ENCODE assay signal across 8 cellular contexts in the genomic region with DNA sequence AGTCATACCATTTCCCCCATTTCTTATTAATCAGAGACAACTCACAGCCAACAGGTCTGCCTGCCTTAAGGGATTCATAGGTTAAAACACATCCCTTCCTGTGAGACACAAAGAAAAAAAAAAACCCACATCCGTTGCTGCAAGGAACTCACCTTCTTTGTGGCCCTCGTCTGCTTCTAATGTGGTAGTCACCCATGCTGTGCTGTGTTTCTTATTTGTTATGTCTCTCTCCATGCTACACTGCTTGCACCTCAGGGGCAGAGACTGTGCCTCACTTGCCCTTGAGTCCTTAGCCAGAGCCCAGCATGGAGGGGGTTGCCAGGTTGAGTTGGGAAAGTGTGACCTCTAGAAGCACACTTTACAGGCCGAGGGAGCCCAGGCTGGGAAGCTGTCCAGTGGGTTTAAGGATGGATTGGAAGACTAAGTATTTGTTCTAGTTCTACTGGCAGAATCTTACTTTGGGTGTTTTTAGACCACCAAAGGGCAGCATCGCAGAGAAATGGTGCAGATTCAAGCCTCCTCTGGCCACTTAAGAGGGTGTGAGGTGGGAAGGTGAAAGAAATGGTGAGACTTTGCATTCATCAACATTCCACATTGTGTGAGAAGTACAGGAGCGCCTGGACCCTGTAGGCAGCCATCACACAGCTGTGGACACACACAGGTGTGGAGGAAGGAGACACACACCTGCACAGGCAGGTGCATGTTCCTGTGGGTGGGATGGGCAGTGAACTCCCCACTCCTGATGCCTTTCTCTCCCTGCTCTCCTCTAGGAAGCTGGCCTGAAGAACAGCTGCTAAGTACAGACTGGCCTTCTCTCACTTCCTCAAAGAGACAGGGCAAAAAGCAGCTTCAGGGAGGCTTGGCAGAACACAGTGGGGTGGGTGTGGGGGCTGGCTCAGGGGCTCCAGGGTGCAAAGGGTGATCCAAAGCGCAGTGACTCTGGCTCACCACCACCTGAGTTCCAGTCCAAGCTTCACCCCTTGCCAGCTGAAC. TPM values are rescaled to one million over a fixed set of nuclear protein-coding genes. Genes with fewer than 3 reads are reported as not detected.
DNase-seq lines count a peak whose midpoint lies in the region; ATAC-seq, FAIRE-seq and TF ChIP-seq lines count a peak whose summit lies in the region.
"Had no signal": no experiment of that assay in that cellular context is flagged by ENCODE, and none has a peak within 500 bp of the region (broad histone marks: within the 10 kb centered on the region; RNA-seq: fewer than 3 reads in every experiment).

No MANE protein-coding gene starts in this region.

- 69 to 79% (median 72%) methylated on average over 6 of the region's 6 CpGs for WGBS in stomach, 5 donors
- WGBS in sigmoid colon, 2 donors, result 74 to 92% methylated on average over 6 of the region's 6 CpGs

- H3K27me3 ChIP-seq in stomach, result no peaks in the 10 kb centered on the region
- no peaks in the 10 kb centered on the region for H3K27me3 ChIP-seq in sigmoid colon
- H3K27me3 ChIP-seq: cardiac muscle cell had no signal

- peak overlapping the region; percentile 78 for H3K4me3 Mint-ChIP-seq in natural killer cell

- peak; percentile 75 for ATAC-seq in GM19025 (IDR thresholded peaks at IDR 0.05; ENCODE audit: low read depth, unreplicated experiment)
- ATAC-seq in HG03025 (IDR thresholded peaks at IDR 0.05; ENCODE audit: low FRiP score, unreplicated experiment), result peak; percentile 54
- ATAC-seq in natural killer cell, result peak; percentile 66 to 79 (median 72)

- peak overlapping the region in 2 of 5 donors; percentile 6 to 25 for H3K27ac ChIP-seq in stomach
- H3K27ac ChIP-seq in sigmoid colon, result peak overlapping the region in 1 of 4 donors; percentile 5
- H3K27ac ChIP-seq: cardiac muscle cell had no signal

- H3K4me3 ChIP-seq in stomach, result no peak overlapping the region
- H3K4me3 ChIP-seq in sigmoid colon, result no peak overlapping the region
- H3K4me3 ChIP-seq: cardiac muscle cell had no signal

- H3K36me3 Mint-ChIP-seq in natural killer cell, result peaks cover 12% of the 10 kb centered on the region

- TF ChIP-seq EP300 in stomach (IDR thresholded peaks at IDR 0.05), result no peak
- no peak for TF ChIP-seq EP300 in sigmoid colon (IDR thresholded peaks at IDR 0.05)

- no peaks in the 10 kb centered on the region for H3K9me3 ChIP-seq in stomach
- H3K9me3 ChIP-seq in sigmoid colon, result no peaks in the 10 kb centered on the region

- no peaks in the 10 kb centered on the region for H3K27me3 Mint-ChIP-seq in natural killer cell (ENCODE audit: low read depth in 2 of 2)

- H3K9me3 Mint-ChIP-seq in natural killer cell, result no peaks in the 10 kb centered on the region

- peak overlapping the region; percentile 82 to 83 for H3K27ac Mint-ChIP-seq in natural killer cell

- TF ChIP-seq CTCF in natural killer cell (IDR thresholded peaks at IDR 0.05) (no peak), stomach (IDR thresholded peaks at IDR 0.05) (no peak), sigmoid colon (IDR thresholded peaks at IDR 0.05) (no peak)

- TF ChIP-seq POLR2A in stomach (IDR thresholded peaks at IDR 0.05) (no peak), sigmoid colon (IDR thresholded peaks at IDR 0.05) (no peak)

- peak; percentile 40 to 42 for DNase-seq in activated CD4-positive, alpha-beta T cell treated with anti-CD3 and anti-CD28 coated beads, Interleukin-2, amount 50 U/mL, for 4 hours
- DNase-seq in natural killer cell (no peak), stomach (no peak), HTR-8/SVneo (ENCODE audit: insufficient read length, low spot score) (no peak), sigmoid colon (no peak)

- peaks cover 19 to 29% of the 10 kb centered on the region in 2 donors for H3K4me1 Mint-ChIP-seq in natural killer cell

- H3K4me1 ChIP-seq in stomach (peaks cover 0 to 17% (median 7%) of the 10 kb centered on the region in 4 donors), sigmoid colon (no peaks in the 10 kb centered on the region)

- intact Hi-C loops in natural killer cell (cut with micrococcal nuclease), result no loop called here
- intact Hi-C loops in stomach (cut with DNase I; ENCODE audit: low total_unique reads), result no loop called here
- intact Hi-C loops in sigmoid colon (cut with DNase I), result no loop called here

- no peak for FAIRE-seq in HTR-8/SVneo (lab: Jason Lieb, UNC)

- H3K36me3 ChIP-seq in stomach (peaks cover 28 to 86% (median 80%) of the 10 kb centered on the region in 4 donors), sigmoid colon (peaks cover 0 to 75% (median 12%) of the 10 kb centered on the region in 4 donors)

RNA-seq across cellular contexts. Expression of a gene that starts 48.8 kb away (rescaled TPM):
- total RNA-seq in natural killer cell (10 to 100 TPM; 27.6 to 39.3 (median 35.2) TPM), stomach (10 to 100 TPM; 13.0 to 76.5 (median 49.0) TPM), sigmoid colon (10 to 100 TPM; 36.5 to 55.4 (median 40.0) TPM)
- polyA plus RNA-seq in stomach (10 to 100 TPM; 11.2 to 21.5 (median 13.6) TPM), sigmoid colon (10 to 100 TPM; 28.2 to 32.9 (median 30.5) TPM)

RNA-seq across cellular contexts. Expression of a gene that starts 48.8 kb away (rescaled TPM):
- total RNA-seq in natural killer cell (10 to 100 TPM in 2 of 3 donors, 1 to 10 TPM in 1; 8.8 to 12.6 (median 12.0) TPM), stomach (10 to 100 TPM in 3 of 5 donors, 1 to 10 TPM in 2; 1.2 to 17.4 (median 11.0) TPM), sigmoid colon (1 to 10 TPM; 4.2 to 5.8 (median 4.8) TPM)
- polyA plus RNA-seq in stomach (under 1 TPM; 0.15 to 0.75 (median 0.15) TPM), sigmoid colon (1 to 10 TPM in 1 of 3 donors, under 1 TPM in 1, not detected in 1; 0.92 to 3.4 TPM)

Comparison
In these comparisons a context has a peak if more than half of its experiments do, and no peak if none do; other contexts are left out.
1. DNase-seq: peak in activated CD4-positive, alpha-beta T cell treated with anti-CD3 and anti-CD28 coated beads, Interleukin-2, amount 50 U/mL, for 4 hours (2 of 2); none in natural killer cell (single experiment), stomach (single experiment), HTR-8/SVneo (single experiment) and sigmoid colon (single experiment).
2. Peak in every context shown above with its lines, with median percentiles within 50 percentile points of each other: ATAC-seq.